1 cellular context compared by ENCODE assay signal in genomic region chr1:91817506-91817905, GRCh38.
TF ChIP-seq lines count a peak whose summit lies in the region.

No MANE protein-coding gene starts in this region.

TF ChIP-seq in HepG2, 621 proteins besides CTCF, POLR2A, EP300 and RAD21 (continued from another document):
- TF ChIP-seq ZHX2 (IDR thresholded peaks at IDR 0.05; ENCODE audit: low read depth): no peak
- no peak for TF ChIP-seq ZHX2 (CRISPR knock-in tag; IDR thresholded peaks at IDR 0.05; ENCODE audit: borderline replicate concordance)
- no peak for TF ChIP-seq ZNF609 (CRISPR knock-in tag; IDR thresholded peaks at IDR 0.05; ENCODE audit: borderline replicate concordance)
